Comparison of ENCODE assay signal across 12 cellular contexts in genomic region chr5:33148076-33148501, GRCh38.
A peak's percentile ranks its signal among the peaks of the same experiment; 100 is the strongest.
DNase-seq lines count a peak whose midpoint lies in the region; ATAC-seq and TF ChIP-seq lines count a peak whose summit lies in the region.
"Had no signal": no experiment of that assay in that cellular context is flagged by ENCODE, and none has a peak within 500 bp of the region (broad histone marks: within the 10 kb centered on the region; RNA-seq: fewer than 3 reads in every experiment).

No MANE protein-coding gene starts in this region.

- CTCF ChIA-PET in AG04450 (lab: Charles Lee) = interaction anchor here (0.7 to 0.9 kb wide), 2 partner anchors 53 to 440 kb away, joined by 3 read pairs; no protein-coding TSS in a partner anchor

- DNase-seq in AG04450 (ENCODE audit: low read depth, low spot score) (peak; percentile 65), NCI-H226 (peak; percentile 93), coronary artery (ENCODE audit: low spot score) (no peak), lung (ENCODE audit: low spot score) (no peak), hypothalamus (lab: John Stamatoyannopoulos, UW) (no peak), DMS53 (lab: John Stamatoyannopoulos, UW) (no peak)
- no peak for DNase-seq in activated CD4-positive, alpha-beta T cell treated with anti-CD3 and anti-CD28 coated beads, Interleukin-2, amount 50 U/mL, for 4 hours
- no peak for DNase-seq in activated naive CD4-positive, alpha-beta T cell treated with Interleukin-2 at 50 U/mL for 16 hours
- DNase-seq: activated naive CD4-positive, alpha-beta T cell treated with anti-CD3 and anti-CD28 coated beads, Interleukin-2, amount 50 U/mL, for 16 hours; NCI-H446 treated with DMSO at 0.1 percent for 48 hours; stimulated activated CD8-positive, alpha-beta memory T cell treated with anti-CD3 and anti-CD28 coated beads, Interleukin-4, amount 100 ng/mL, for 48 hours had no signal

- H3K9me3 ChIP-seq in AG04450 (ENCODE audit: control insufficient read depth, insufficient read depth, low read length) (no peaks in the 10 kb centered on the region), lung (ENCODE audit: control insufficient read depth in 2 of 2, insufficient read depth in 1 of 2, low read length in 1 of 2) (no peaks in the 10 kb centered on the region)

- no peak overlapping the region for H3K4me3 ChIP-seq in AG04450 (ENCODE audit: low read depth, low read length)
- peak overlapping the region; percentile 15 for H3K4me3 ChIP-seq in coronary artery
- H3K4me3 ChIP-seq in lung = no peak overlapping the region

- no peaks in the 10 kb centered on the region for H3K36me3 ChIP-seq in lung (ENCODE audit: control insufficient read depth in 2 of 2, insufficient read depth in 2 of 2, low read length in 2 of 2)

- H3K27ac ChIP-seq in AG04450 (ENCODE audit: low read depth, low read length) = no peak overlapping the region
- peak overlapping the region in 1 of 2 donors; percentile 51 for H3K27ac ChIP-seq in coronary artery
- no peak overlapping the region for H3K27ac ChIP-seq in lung (ENCODE audit: low read depth in 1 of 2, low read length in 1 of 2)
- H3K27ac ChIP-seq: C4-2B had no signal

- TF ChIP-seq CTCF in AG04450 (IDR thresholded peaks at IDR 0.05; ENCODE audit: low read depth, low read length) (no peak), coronary artery (IDR thresholded peaks at IDR 0.05) (no peak), lung (IDR thresholded peaks at IDR 0.05; ENCODE audit: control extremely low read depth, extremely low read depth) (no peak)

- 58 to 77% methylated on average over 3 of the region's 3 CpGs for WGBS in lung, 2 donors

- H3K27me3 ChIP-seq in AG04450 (ENCODE audit: control insufficient read depth, insufficient read depth, low read length) (no peaks in the 10 kb centered on the region), lung (ENCODE audit: control insufficient read depth, insufficient read depth) (no peaks in the 10 kb centered on the region)

- peak; percentile 75 for ATAC-seq in lung (ENCODE audit: insufficient read depth, low FRiP score)

- POLR2A ChIA-PET in AG04450 (lab: Yijun Ruan, JAX) = no interaction called here

- H3K4me1 ChIP-seq in lung (ENCODE audit: control insufficient read depth in 2 of 2, insufficient read depth in 2 of 2, low read length in 2 of 2) = no peaks in the 10 kb centered on the region

Comparison
In these comparisons a context has a peak if more than half of its experiments do, and no peak if none do; other contexts are left out.
1. DNase-seq: peak in AG04450 (single experiment) and NCI-H226 (single experiment); none in coronary artery (single experiment), lung (single experiment), hypothalamus (0 of 51), DMS53 (single experiment), activated CD4-positive, alpha-beta T cell treated with anti-CD3 and anti-CD28 coated beads, Interleukin-2, amount 50 U/mL, for 4 hours (0 of 2) and activated naive CD4-positive, alpha-beta T cell treated with Interleukin-2 at 50 U/mL for 16 hours (single experiment).